Comparison of ENCODE assay signal across 22 cellular contexts in genomic region chr1:4256351-4256750, GRCh38.
"Had no signal": no experiment of that assay in that cellular context is flagged by ENCODE, and none has a peak within 500 bp of the region (broad histone marks: within the 10 kb centered on the region; RNA-seq: fewer than 3 reads in every experiment).

No MANE protein-coding gene starts in this region.

- ATAC-seq: natural killer cell; right lobe of liver; stimulated activated effector memory CD8-positive, alpha-beta T cell treated with anti-CD3 and anti-CD28 coated beads, Interleukin-12 subunit alpha, Interleukin-12 subunit beta, amount 100 ng/mL, for 72 hours; upper lobe of right lung had no signal

- DNase-seq: islet precursor cell; left ventricle myocardium inferior; mesendoderm; naive B cell; natural killer cell; ovary; right lobe of liver; stimulated activated CD4-positive, alpha-beta T cell treated with anti-CD3 and anti-CD28 coated beads, Interleukin-12 subunit alpha, Interleukin-12 subunit beta, amount 100 ng/mL, for 4 hours; stimulated activated CD4-positive, alpha-beta T cell treated with anti-CD3 and anti-CD28 coated beads, Interleukin-15, amount 100 ng/mL, for 24 hours; stimulated activated CD4-positive, alpha-beta T cell treated with anti-CD3 and anti-CD28 coated beads, Interleukin-2, amount 100 ng/mL, for 24 hours; stimulated activated CD4-positive, alpha-beta T cell treated with anti-CD3 and anti-CD28 coated beads, Interleukin-4, amount 100 ng/mL, for 1 hour; stimulated activated naive CD4-positive, alpha-beta T cell; tibial artery; trophoblast cell; upper lobe of right lung had no signal

- H3K27me3 ChIP-seq: hepatocyte, ovary, right atrium auricular region, right lobe of liver, tibial artery had no signal

- H3K9me3 ChIP-seq: ovary, right lobe of liver had no signal

- H3K4me3 ChIP-seq: hepatocyte, left ventricle myocardium inferior, lung, ovary, right atrium auricular region, right lobe of liver, smooth muscle cell, suprapubic skin, thoracic aorta, tibial artery, upper lobe of right lung had no signal

- H3K27ac ChIP-seq: hepatocyte, left ventricle myocardium inferior, ovary, right atrium auricular region, right lobe of liver, suprapubic skin, thoracic aorta, tibial artery, upper lobe of right lung had no signal

- H3K36me3 ChIP-seq: left ventricle myocardium inferior, ovary, right atrium auricular region, right lobe of liver, suprapubic skin, thoracic aorta, tibial artery, upper lobe of right lung had no signal

- H3K4me1 ChIP-seq: left ventricle myocardium inferior, right atrium auricular region, right lobe of liver, suprapubic skin, tibial artery, upper lobe of right lung had no signal
